ENCODE assay signal across 17 cellular contexts in genomic region chr12:126198966-126199692, GRCh38.
A peak's percentile ranks its signal among the peaks of the same experiment; 100 is the strongest.
DNase-seq lines count a peak whose midpoint lies in the region; ATAC-seq, FAIRE-seq and TF ChIP-seq lines count a peak whose summit lies in the region.
"Had no signal": no experiment of that assay in that cellular context is flagged by ENCODE, and none has a peak within 500 bp of the region (broad histone marks: within the 10 kb centered on the region; RNA-seq: fewer than 3 reads in every experiment).

No MANE protein-coding gene starts in this region.

- no peak for FAIRE-seq in pancreas (lab: Jason Lieb, UNC)
- FAIRE-seq: GM19239 had no signal

- DNase-seq in LNCaP clone FGC (ENCODE audit: low read depth) (peak; percentile 8), astrocyte of the hippocampus (ENCODE audit: low read depth, low spot score) (peak; percentile 73), fibroblast of pulmonary artery (ENCODE audit: low read depth) (peak; percentile 18), pancreas (peak; percentile 46 to 89 (median 80)), mesothelial cell of epicardium (ENCODE audit: low spot score in 2 of 2, unreplicated experiment in 2 of 2) (no peak), DMS79 (lab: John Stamatoyannopoulos, UW) (no peak)
- DNase-seq: C1 segment of cervical spinal cord; H7; NCI-H1417; NCI-H187 treated with DMSO at 0.1 percent for 48 hours; NCI-H446; NCI-H69; NK-92 treated with Interleukin-12 subunit alpha and Interleukin-12 subunit beta, amount 100 ng/mL, for 24 hours; RPMI8226 had no signal

- peaks cover 13% of the 10 kb centered on the region for H3K27me3 Mint-ChIP-seq in mesothelial cell of epicardium (ENCODE audit: low read depth)

- no peaks in the 10 kb centered on the region for H3K36me3 Mint-ChIP-seq in mesothelial cell of epicardium

- H3K9me3 ChIP-seq in pancreas: no peaks in the 10 kb centered on the region
- H3K9me3 ChIP-seq: SJSA1 had no signal

- no peaks in the 10 kb centered on the region for H3K9me3 Mint-ChIP-seq in mesothelial cell of epicardium

- peak; percentile 89 to 94 (median 92) for ATAC-seq in pancreas
- no peak for ATAC-seq in HG03521 (IDR thresholded peaks at IDR 0.05; ENCODE audit: unreplicated experiment)

- H3K4me1 Mint-ChIP-seq in mesothelial cell of epicardium: no peaks in the 10 kb centered on the region

- no peak overlapping the region for H3K4me3 Mint-ChIP-seq in mesothelial cell of epicardium

- H3K27ac ChIP-seq in pancreas: peak overlapping the region; percentile 20 to 94 (median 68)
- H3K27ac ChIP-seq: SJSA1 had no signal

- intact Hi-C loops in pancreas (cut with DNase I): no loop called here

- WGBS in pancreas, 2 donors: 53 to 54% methylated on average over 6 of the region's 6 CpGs

- H3K36me3 ChIP-seq in pancreas: no peaks in the 10 kb centered on the region
- H3K36me3 ChIP-seq: SJSA1 had no signal

- H3K4me3 ChIP-seq in LNCaP clone FGC (ENCODE audit: low read depth, low read length) (no peak overlapping the region), fibroblast of pulmonary artery (replicated peaks; ENCODE audit: low read depth, low read length) (no peak overlapping the region), pancreas (no peak overlapping the region)
- H3K4me3 ChIP-seq: SJSA1 had no signal

- H3K27me3 ChIP-seq in pancreas: no peaks in the 10 kb centered on the region
- H3K27me3 ChIP-seq: SJSA1 had no signal

- TF ChIP-seq CTCF in LNCaP clone FGC (IDR thresholded peaks at IDR 0.05; ENCODE audit: control insufficient read depth, extremely low read depth, insufficient read depth): no peak
- no peak for TF ChIP-seq CTCF in fibroblast of pulmonary artery (IDR thresholded peaks at IDR 0.05; ENCODE audit: low read length, missing control alignments)
- no peak for TF ChIP-seq CTCF in pancreas (IDR thresholded peaks at IDR 0.05)
- no peak for TF ChIP-seq CTCF in mesothelial cell of epicardium (IDR thresholded peaks at IDR 0.05; ENCODE audit: unreplicated experiment)

- H3K27ac Mint-ChIP-seq in mesothelial cell of epicardium: no peak overlapping the region

- peaks cover 7 to 16% (median 13%) of the 10 kb centered on the region in 3 donors for H3K4me1 ChIP-seq in pancreas
- H3K4me1 ChIP-seq: SJSA1 had no signal

Comparison
In these comparisons a context has a peak if more than half of its experiments do, and no peak if none do; other contexts are left out.
1. DNase-seq: peak in LNCaP clone FGC (single experiment), astrocyte of the hippocampus (single experiment), fibroblast of pulmonary artery (single experiment) and pancreas (6 of 6); none in mesothelial cell of epicardium (0 of 2) and DMS79 (single experiment).